ENCODE assay signal across 8 cellular contexts in genomic region chr2:240640939-240641338, GRCh38. TPM values are rescaled to one million over a fixed set of nuclear protein-coding genes. Genes with fewer than 3 reads are reported as not detected.
A peak's percentile ranks its signal among the peaks of the same experiment; 100 is the strongest.
DNase-seq lines count a peak whose midpoint lies in the region; ATAC-seq, FAIRE-seq and TF ChIP-seq lines count a peak whose summit lies in the region.

No MANE protein-coding gene starts in this region.

- H3K27ac ChIP-seq in lung (ENCODE audit: low read depth in 1 of 2, low read length in 1 of 2) = no peak overlapping the region
- H3K27ac ChIP-seq in caudate nucleus (ENCODE audit: low read depth, low read length) = no peak overlapping the region

- peak; percentile 42 for TF ChIP-seq CTCF in D721Med (IDR thresholded peaks at IDR 0.05; ENCODE audit: insufficient read depth, missing control alignments)
- peak; percentile 39; the same call in 1 of the 2 replicates for TF ChIP-seq CTCF in HFFc6 (IDR thresholded peaks at IDR 0.05)
- TF ChIP-seq CTCF in lung (IDR thresholded peaks at IDR 0.05; ENCODE audit: control extremely low read depth, extremely low read depth) = peak; percentile 3

- H3K9me3 Mint-ChIP-seq in HFFc6 = no peaks in the 10 kb centered on the region

- H3K9ac ChIP-seq in adipocyte (ENCODE audit: low read length) = no peak overlapping the region

- no peaks in the 10 kb centered on the region for H3K36me3 ChIP-seq in adipocyte (ENCODE audit: control insufficient read depth, insufficient read depth, low read length, severe bottlenecking)
- no peaks in the 10 kb centered on the region for H3K36me3 ChIP-seq in lung (ENCODE audit: control insufficient read depth in 2 of 2, insufficient read depth in 2 of 2, low read length in 2 of 2)

- H3K4me1 Mint-ChIP-seq in HFFc6 (ENCODE audit: low read depth) = no peaks in the 10 kb centered on the region

- H3K4me1 ChIP-seq in adipocyte (ENCODE audit: control insufficient read depth, insufficient read depth, low read length) (peaks cover 7% of the 10 kb centered on the region), lung (ENCODE audit: control insufficient read depth in 2 of 2, insufficient read depth in 2 of 2, low read length in 2 of 2) (no peaks in the 10 kb centered on the region)

- H3K9me3 ChIP-seq in adipocyte (ENCODE audit: control insufficient read depth, low read length) = no peaks in the 10 kb centered on the region
- H3K9me3 ChIP-seq in lung (ENCODE audit: control insufficient read depth in 2 of 2, insufficient read depth in 1 of 2, low read length in 1 of 2) = peaks cover 0 to 2% of the 10 kb centered on the region in 2 donors

- H3K27ac Mint-ChIP-seq in HFFc6 = no peak overlapping the region

- no peak overlapping the region for H3K4me3 ChIP-seq in adipocyte (ENCODE audit: low read length)
- H3K4me3 ChIP-seq in lung = no peak overlapping the region

- ATAC-seq in lung (ENCODE audit: insufficient read depth, low FRiP score) = no peak
- ATAC-seq in GM21619 (IDR thresholded peaks at IDR 0.05; ENCODE audit: unreplicated experiment) = no peak
- no peak for ATAC-seq in GM18868 (IDR thresholded peaks at IDR 0.05; ENCODE audit: unreplicated experiment)

- peaks cover 28% of the 10 kb centered on the region for H3K27me3 Mint-ChIP-seq in HFFc6 (ENCODE audit: insufficient read depth)

- H3K27me3 ChIP-seq in adipocyte (replicated peaks; ENCODE audit: control insufficient read depth, insufficient read depth, low read length) (peaks cover 58% of the 10 kb centered on the region), lung (ENCODE audit: control insufficient read depth, insufficient read depth) (no peaks in the 10 kb centered on the region)

- no peak for FAIRE-seq in D721Med (lab: Jason Lieb, UNC)

- DNase-seq in D721Med (ENCODE audit: insufficient read length, low spot score) (peak; percentile 55), HFFc6 (no peak), adipocyte (ENCODE audit: low read depth) (peak; percentile 55), lung (ENCODE audit: low spot score) (no peak), NCI-H2081 (lab: John Stamatoyannopoulos, UW) (no peak), caudate nucleus (lab: John Stamatoyannopoulos, UW) (no peak)

- WGBS in lung, 2 donors = 24 to 27% methylated on average over 16 of the region's 16 CpGs

- H3K36me3 Mint-ChIP-seq in HFFc6 (ENCODE audit: low read depth) = no peaks in the 10 kb centered on the region

- no peak overlapping the region for H3K4me3 Mint-ChIP-seq in HFFc6

RNA-seq across cellular contexts. Expression of gene GPR35, which starts 15.7 kb away (rescaled TPM):
- total RNA-seq in HFFc6 (2021; fragmentation: NEBNext Ultra II Directional; extraction: Animal tissue kit (Norgen Biotek cat#: 25700)) = under 1 TPM in 3 of 6 experiments, not detected in 3; 0.11 to 0.28 (median 0.14) TPM
- total RNA-seq in lung = 1 to 10 TPM; 2.3 to 4.4 TPM
- 10 to 100 TPM in 1 of 2 donors, 1 to 10 TPM in 1; 3.9 to 10.3 TPM for polyA plus RNA-seq in lung

RNA-seq across cellular contexts. Expression of gene AQP12B, which starts 41.7 kb away (rescaled TPM):
- total RNA-seq in HFFc6 (2021; fragmentation: NEBNext Ultra II Directional; extraction: Animal tissue kit (Norgen Biotek cat#: 25700)) = not detected
- total RNA-seq in lung = under 1 TPM in 1 of 2 donors, not detected in 1; 0.15 TPM
- polyA plus RNA-seq in lung = not detected

RNA-seq across cellular contexts. Expression of gene AQP12A, which starts 50.7 kb away (rescaled TPM):
- total RNA-seq in HFFc6 (2021; fragmentation: NEBNext Ultra II Directional; extraction: Animal tissue kit (Norgen Biotek cat#: 25700)) = not detected
- not detected for total RNA-seq in lung
- not detected for polyA plus RNA-seq in lung

RNA-seq across cellular contexts. Expression of gene CAPN10, which starts 54.4 kb away (rescaled TPM):
- total RNA-seq in HFFc6 (2021; fragmentation: NEBNext Ultra II Directional; extraction: Animal tissue kit (Norgen Biotek cat#: 25700)) = 10 to 100 TPM; 13.9 to 20.5 (median 15.0) TPM
- total RNA-seq in lung = 10 to 100 TPM; 28.2 to 42.9 TPM
- polyA plus RNA-seq in lung = 10 to 100 TPM; 28.3 to 38.7 TPM

Comparison
In these comparisons a context has a peak if more than half of its experiments do, and no peak if none do; other contexts are left out.
1. DNase-seq: peak in D721Med (single experiment) and adipocyte (single experiment); none in HFFc6 (single experiment), lung (single experiment), NCI-H2081 (0 of 2) and caudate nucleus (0 of 61).
2. Peak in every context shown above with its lines, with median percentiles within 50 percentile points of each other: CTCF ChIP-seq.